In genomic region chr10:29974773-29975172, GRCh38 we compare ENCODE assay signal across 3 cellular contexts.
"Had no signal": no experiment of that assay in that cellular context is flagged by ENCODE, and none has a peak within 500 bp of the region (broad histone marks: within the 10 kb centered on the region; RNA-seq: fewer than 3 reads in every experiment).

No MANE protein-coding gene starts in this region.

- DNase-seq: GDM1, GF-D8 had no signal

- H3K4me3 ChIP-seq: GM12878 had no signal
